ENCODE assay signal across 8 cellular contexts in the genomic region with DNA sequence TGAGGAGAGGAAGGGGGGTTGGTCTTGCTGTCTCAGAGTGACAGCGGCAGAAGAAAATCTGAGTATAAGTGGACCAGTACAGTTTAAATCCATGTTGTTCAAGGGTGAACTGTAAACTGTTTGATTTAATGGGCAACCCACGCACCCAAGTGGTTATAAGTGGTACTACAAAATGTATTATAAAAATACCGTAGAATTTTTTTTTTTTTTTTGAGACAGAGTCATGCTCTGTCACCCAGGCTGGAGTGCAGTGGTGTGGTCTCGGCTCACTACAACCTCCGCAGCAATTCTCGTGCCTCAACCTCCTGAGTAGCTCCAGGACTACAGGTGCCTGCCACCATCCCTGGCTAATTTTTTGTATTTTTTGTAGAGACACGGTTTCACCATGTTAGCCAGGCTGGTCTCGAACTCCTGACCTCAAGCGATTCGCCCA.
DNase-seq lines count a peak whose midpoint lies in the region; ATAC-seq and TF ChIP-seq lines count a peak whose summit lies in the region.

No MANE protein-coding gene starts in this region.

- peak; percentile 10 for DNase-seq in ELF-1 (ENCODE audit: low read depth, low spot score)
- peak; percentile 70 for DNase-seq in LoVo (ENCODE audit: low spot score)
- peak; percentile 31 for DNase-seq in RWPE1 (ENCODE audit: low spot score)
- peak; percentile 42 for DNase-seq in astrocyte of the cerebellum (ENCODE audit: low read depth)
- peak; percentile 79 for DNase-seq in kidney tubule cell (ENCODE audit: low spot score)
- DNase-seq in stimulated activated naive CD4-positive, alpha-beta T cell (lab: John Stamatoyannopoulos, UW), result peak; percentile 3 to 62 (median 22)
- no peak for DNase-seq in 8988T

- no peak for ATAC-seq in GM18520 (IDR thresholded peaks at IDR 0.05; ENCODE audit: unreplicated experiment)

- CTCF ChIA-PET in RWPE1 (lab: Yijun Ruan, JAX), result interaction anchor here (0.6 to 0.8 kb wide), 3 partner anchors 42 to 254 kb away, joined by 3 to 5 read pairs (median 5); no protein-coding TSS in a partner anchor

- POLR2A ChIA-PET in RWPE1 (lab: Yijun Ruan, JAX; ENCODE audit: low non-redundant PET), result no interaction called here

- H3K27ac ChIP-seq in RWPE1, result peak overlapping the region; percentile 37; the same call in 1 of the 2 replicates

- no peak overlapping the region for H3K4me3 ChIP-seq in astrocyte of the cerebellum (ENCODE audit: low read depth, low read length)

- TF ChIP-seq CTCF in RWPE1 (conservative IDR thresholded peaks at IDR 0.05; ENCODE audit: low read depth) (peak; percentile 66), astrocyte of the cerebellum (IDR thresholded peaks at IDR 0.05; ENCODE audit: low read depth, low read length, missing control alignments) (peak; percentile 38)

- in situ Hi-C loops in astrocyte of the cerebellum (cut with HindIII; ENCODE audit: low sequenced_read_pairs), result no loop called here
